In the genomic region with DNA sequence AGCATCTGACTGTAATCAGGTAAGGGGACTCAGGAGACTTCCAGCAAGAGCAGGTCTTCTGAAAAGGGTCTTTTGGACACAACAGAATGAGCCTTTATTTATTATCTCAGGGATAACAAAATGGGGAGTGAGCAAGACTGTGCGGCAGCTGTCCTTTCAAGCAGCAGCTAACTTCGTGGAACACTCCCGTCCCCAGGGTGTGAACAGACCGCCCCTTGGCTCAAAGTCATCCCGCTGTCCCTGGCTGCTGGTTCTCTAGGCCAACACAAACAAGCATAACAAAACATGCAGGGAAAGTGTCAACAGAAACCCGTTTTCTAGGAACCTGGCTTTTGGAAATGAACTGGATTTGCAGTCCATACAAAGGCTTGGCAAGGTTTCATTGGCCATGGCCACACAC, we compare ENCODE assay signal across 18 cellular contexts.
A peak's percentile ranks its signal among the peaks of the same experiment; 100 is the strongest.
DNase-seq lines count a peak whose midpoint lies in the region; ATAC-seq, FAIRE-seq and TF ChIP-seq lines count a peak whose summit lies in the region.
"Had no signal": no experiment of that assay in that cellular context is flagged by ENCODE, and none has a peak within 500 bp of the region (broad histone marks: within the 10 kb centered on the region; RNA-seq: fewer than 3 reads in every experiment).

No MANE protein-coding gene starts in this region.

- DNase-seq in Right ventricle myocardium superior (peak; percentile 67), right atrium auricular region (ENCODE audit: low spot score) (no peak), H1 (ENCODE audit: low read depth in 1 of 2, low spot score in 2 of 2) (no peak), right lobe of liver (peak in 2 of 3 donors; percentile 27 to 64), AG08395 (ENCODE audit: low spot score) (no peak)
- DNase-seq: CD4-positive, CD25-positive, alpha-beta regulatory T cell; DMS79 treated with DMSO at 0.1 percent for 48 hours; GDM1; GM23248; NCI-H1048; NCI-H1694; NCI-H524; PC-9 had no signal

- H3K79me2 ChIP-seq in H1 (ENCODE audit: control insufficient read depth in 1 of 2, insufficient read depth in 2 of 2, low read length in 2 of 2): no peaks in the 10 kb centered on the region

- H3K14ac ChIP-seq in H1 (ENCODE audit: insufficient read length): no peak overlapping the region

- H3K23me2 ChIP-seq in H1 (ENCODE audit: low read depth, low read length): no peaks in the 10 kb centered on the region

- no peaks in the 10 kb centered on the region for H3K36me3 ChIP-seq in right atrium auricular region
- no peaks in the 10 kb centered on the region for H3K36me3 ChIP-seq in H1 (ENCODE audit: control insufficient read depth in 2 of 4, insufficient read depth in 4 of 4, low read length in 3 of 4)
- no peaks in the 10 kb centered on the region for H3K36me3 ChIP-seq in right lobe of liver

- H3K27me3 ChIP-seq in right atrium auricular region: no peaks in the 10 kb centered on the region
- no peaks in the 10 kb centered on the region for H3K27me3 ChIP-seq in H1 (replicated peaks in 1 of 4; ENCODE audit: control insufficient read depth in 3 of 4, extremely low read depth in 1 of 4, insufficient read depth in 3 of 4, low read length in 3 of 4)
- no peaks in the 10 kb centered on the region for H3K27me3 ChIP-seq in right lobe of liver

- H2BK15ac ChIP-seq in H1 (ENCODE audit: low read length): no peak overlapping the region

- no peaks in the 10 kb centered on the region for H4K20me1 ChIP-seq in H1 (replicated peaks in 1 of 2; ENCODE audit: control insufficient read depth in 1 of 2, insufficient read depth in 2 of 2, low read length in 2 of 2)

- no peaks in the 10 kb centered on the region for H3K4me1 ChIP-seq in right atrium auricular region
- H3K4me1 ChIP-seq in H1 (replicated peaks in 1 of 4; ENCODE audit: control insufficient read depth in 3 of 4, insufficient read depth in 4 of 4, low read length in 3 of 4): no peaks in the 10 kb centered on the region
- H3K4me1 ChIP-seq in right lobe of liver: no peaks in the 10 kb centered on the region

- TF ChIP-seq POLR2A in H1 (IDR thresholded peaks at IDR 0.05; ENCODE audit: control extremely low read depth in 1 of 2, low read depth in 2 of 2, low read length in 2 of 2) (no peak), right lobe of liver (IDR thresholded peaks at IDR 0.05) (no peak)

- H3K27ac ChIP-seq in right atrium auricular region (no peak overlapping the region), H1 (ENCODE audit: low read depth, low read length) (no peak overlapping the region), right lobe of liver (no peak overlapping the region)
- H3K27ac ChIP-seq: GM23248, HL-60, PC-9 had no signal

- H2BK5ac ChIP-seq in H1 (ENCODE audit: low read depth, low read length): no peak overlapping the region

- TF ChIP-seq CTCF in right atrium auricular region (IDR thresholded peaks at IDR 0.05) (no peak), H1 (IDR thresholded peaks at IDR 0.05; ENCODE audit: control extremely low read depth in 1 of 3, insufficient read depth in 1 of 3, low read depth in 1 of 3, low read length in 3 of 3) (no peak), right lobe of liver (IDR thresholded peaks at IDR 0.05) (no peak)

- H3K79me1 ChIP-seq in H1 (ENCODE audit: low read depth, low read length): no peaks in the 10 kb centered on the region

- 0 out of 2 replicates have a peak overlapping the region, but pooled peaks have one; percentile 51 for H4K8ac ChIP-seq in H1 (ENCODE audit: extremely low read depth, insufficient read depth, low read length)

- intact Hi-C loops in Right ventricle myocardium superior (cut with DNase I) (no loop called here), right lobe of liver (cut with DNase I) (no loop called here)

- H4K5ac ChIP-seq in H1 (ENCODE audit: insufficient read length, low read depth, low read length): no peak overlapping the region

- no peak for FAIRE-seq in H1 (lab: Jason Lieb, UNC)
- FAIRE-seq: K562 had no signal

- H2BK20ac ChIP-seq in H1 (ENCODE audit: low read length): no peak overlapping the region

- WGBS in H1 (ENCODE audit: extremely low coverage in 1 of 2, insufficient coverage in 1 of 2, insufficient read length in 1 of 2, insufficient replicate concordance in 2 of 2, low coverage in 1 of 2, low lambda C conversion rate in 2 of 2, missing lambda C conversion rate in 1 of 2), 2 experiments: 90% methylated on average over 6 of the region's 6 CpGs; no CpG with 5 or more reads in 1 of the 2 experiments
- 34% methylated on average over 6 of the region's 6 CpGs for WGBS in right lobe of liver (ENCODE audit: insufficient coverage, low coverage, low lambda C conversion rate, missing lambda C conversion rate)

- H3K9me3 ChIP-seq in right atrium auricular region (no peaks in the 10 kb centered on the region), H1 (ENCODE audit: insufficient read depth in 2 of 2, low read depth in 1 of 2, low read length in 1 of 2) (no peaks in the 10 kb centered on the region), right lobe of liver (no peaks in the 10 kb centered on the region)

- no peak for TF ChIP-seq EP300 in H1 (IDR thresholded peaks at IDR 0.05; ENCODE audit: borderline replicate concordance in 1 of 2, low read depth in 2 of 2, low read length in 2 of 2)

- POLR2A ChIA-PET in H1 (lab: Charles Lee; ENCODE audit: partially characterized antibody): no interaction called here

- H2AFZ ChIP-seq in H1 (ENCODE audit: low read length): no peak overlapping the region
- H2AFZ ChIP-seq: GM23248, PC-9 had no signal

- no peak for TF ChIP-seq RAD21 in H1 (IDR thresholded peaks at IDR 0.05 in 1 of 2, conservative IDR thresholded peaks at IDR 0.05 in 1 of 2; ENCODE audit: low read depth in 2 of 2, low read length in 2 of 2)

- H4K91ac ChIP-seq in H1 (replicated peaks; ENCODE audit: insufficient read length, low read length): no peak overlapping the region

- no peak overlapping the region for H3K23ac ChIP-seq in H1 (ENCODE audit: insufficient read length)

- H3K4me3 ChIP-seq in right atrium auricular region (no peak overlapping the region), H1 (ENCODE audit: extremely low read depth in 1 of 4, insufficient read depth in 2 of 4, low read depth in 3 of 4, low read length in 4 of 4) (no peak overlapping the region), right lobe of liver (no peak overlapping the region)
- H3K4me3 ChIP-seq: GM23248, K562, PC-9 had no signal

- no peak overlapping the region for H2BK120ac ChIP-seq in H1 (replicated peaks; ENCODE audit: low read depth, low read length)

- ATAC-seq in Right ventricle myocardium superior (ENCODE audit: poor library complexity) (peak; percentile 78), right lobe of liver (peak; percentile 56 to 87 (median 76)), GM18870 (IDR thresholded peaks at IDR 0.05; ENCODE audit: unreplicated experiment) (no peak), HG03469 (IDR thresholded peaks at IDR 0.05; ENCODE audit: unreplicated experiment) (no peak), HG03039 (IDR thresholded peaks at IDR 0.05; ENCODE audit: unreplicated experiment) (no peak)
- ATAC-seq: K562 had no signal

- H2AK5ac ChIP-seq in H1 (ENCODE audit: low read depth, low read length): no peak overlapping the region

- H3K56ac ChIP-seq in H1 (replicated peaks; ENCODE audit: insufficient read length, low read depth, low read length): no peak overlapping the region

- no peak overlapping the region for H2BK12ac ChIP-seq in H1 (ENCODE audit: low read depth, low read length)

- no peak overlapping the region for H3K9ac ChIP-seq in H1 (replicated peaks in 1 of 4; ENCODE audit: extremely low read depth in 1 of 4, low read depth in 3 of 4, low read length in 3 of 4)
- H3K9ac ChIP-seq: GM23248 had no signal

- CTCF ChIA-PET in H1 (lab: Charles Lee; ENCODE audit: partially characterized antibody): no interaction called here

- no peak overlapping the region for H3K18ac ChIP-seq in H1 (ENCODE audit: extremely low read depth, low read length)

- H3K4ac ChIP-seq in H1 (replicated peaks; ENCODE audit: insufficient read length, low read depth, low read length): no peak overlapping the region

- H3K4me2 ChIP-seq in H1 (ENCODE audit: insufficient read depth in 1 of 2, low read depth in 2 of 2, low read length in 2 of 2): no peak overlapping the region
- H3K4me2 ChIP-seq: PC-9 had no signal

TF ChIP-seq in H1, 55 proteins besides CTCF, POLR2A, EP300 and RAD21:
- no peak for TF ChIP-seq CBX8 (IDR thresholded peaks at IDR 0.05; ENCODE audit: borderline replicate concordance, low read depth, low read length)

Comparison
In these comparisons a context has a peak if more than half of its experiments do, and no peak if none do; other contexts are left out.
1. DNase-seq: peak in Right ventricle myocardium superior (single experiment) and right lobe of liver (2 of 3); none in right atrium auricular region (single experiment), H1 (0 of 2) and AG08395 (single experiment).
2. ATAC-seq: peak in Right ventricle myocardium superior (single experiment) and right lobe of liver (4 of 4); none in GM18870 (single experiment), HG03469 (single experiment) and HG03039 (single experiment).